Comparison of ENCODE assay signal across 11 cellular contexts in genomic region chr3:197023998-197024651, GRCh38. TPM values are rescaled to one million over a fixed set of nuclear protein-coding genes. Genes with fewer than 3 reads are reported as not detected.
DNase-seq lines count a peak whose midpoint lies in the region; ATAC-seq and TF ChIP-seq lines count a peak whose summit lies in the region.
"Had no signal": no experiment of that assay in that cellular context is flagged by ENCODE, and none has a peak within 500 bp of the region (broad histone marks: within the 10 kb centered on the region; RNA-seq: fewer than 3 reads in every experiment).

No MANE protein-coding gene starts in this region.

- ATAC-seq in GM19351 (IDR thresholded peaks at IDR 0.05; ENCODE audit: unreplicated experiment), result peak; percentile 8
- peak in 1 of 4 experiments; percentile 14 for ATAC-seq in T-cell (replicated peaks in 1 of 4)
- peak in 2 of 3 donors; percentile 30 to 42 for ATAC-seq in natural killer cell
- no peak for ATAC-seq in HG03108 (IDR thresholded peaks at IDR 0.05; ENCODE audit: unreplicated experiment)
- no peak for ATAC-seq in GM18498 (IDR thresholded peaks at IDR 0.05; ENCODE audit: unreplicated experiment)
- ATAC-seq: gastroesophageal sphincter had no signal

- TF ChIP-seq CTCF in natural killer cell (IDR thresholded peaks at IDR 0.05), result no peak

- no peak overlapping the region for H3K27ac Mint-ChIP-seq in T-cell
- H3K27ac Mint-ChIP-seq in natural killer cell, result peak overlapping the region in 1 of 2 donors; percentile 81

- H3K4me3 Mint-ChIP-seq in T-cell (peak overlapping the region in 2 of 3 donors; percentile 26 to 37), natural killer cell (peak overlapping the region; percentile 90)

- H3K36me3 Mint-ChIP-seq in T-cell (no peaks in the 10 kb centered on the region), natural killer cell (no peaks in the 10 kb centered on the region)

- H3K4me1 Mint-ChIP-seq in T-cell (peaks cover 8 to 18% (median 15%) of the 10 kb centered on the region in 3 donors), natural killer cell (peaks cover 14 to 29% of the 10 kb centered on the region in 2 donors)

- H3K9me3 Mint-ChIP-seq in T-cell (no peaks in the 10 kb centered on the region), natural killer cell (no peaks in the 10 kb centered on the region)

- POLR2A ChIA-PET in T-cell (lab: Charles Lee), result no interaction called here

- H3K27me3 Mint-ChIP-seq in T-cell, result peaks cover 4 to 6% of the 10 kb centered on the region in 2 donors
- H3K27me3 Mint-ChIP-seq in natural killer cell (ENCODE audit: low read depth in 2 of 2), result peaks cover 0 to 4% of the 10 kb centered on the region in 2 donors

- CTCF ChIA-PET in T-cell (lab: Charles Lee), result no interaction called here

- DNase-seq in NCI-H2029 (lab: John Stamatoyannopoulos, UW), result peak; percentile 32
- DNase-seq in NCI-H2029 treated with DMSO at 0.1 percent for 48 hours (lab: John Stamatoyannopoulos, UW), result no peak
- DNase-seq in T-cell, result no peak
- DNase-seq in natural killer cell, result no peak
- no peak for DNase-seq in A172 (ENCODE audit: low spot score)
- DNase-seq: EL, PC-9 had no signal

- intact Hi-C loops in natural killer cell (cut with micrococcal nuclease), result no loop called here

RNA-seq across cellular contexts. Expression of gene MELTF, which starts 5.5 kb away (rescaled TPM):
- total RNA-seq in T-cell, result 1 to 10 TPM; 1.2 to 2.6 (median 1.6) TPM
- total RNA-seq in natural killer cell, result 1 to 10 TPM; 2.4 to 4.3 (median 4.0) TPM
- 57.4 and 67.1 TPM in 2 replicates for total RNA-seq in A172 (2014; rRNA removed; shearing (Covaris generic))

RNA-seq across cellular contexts. Expression of gene PIGZ, which starts 55.5 kb away (rescaled TPM):
- total RNA-seq in T-cell (1 to 10 TPM in 3 of 5 donors, under 1 TPM in 2; 0.28 to 1.3 (median 1.1) TPM), natural killer cell (1 to 10 TPM; 2.2 to 2.3 (median 2.2) TPM)
- 0.59 and 3.2 TPM in 2 replicates for total RNA-seq in A172 (2014; rRNA removed; shearing (Covaris generic))

Comparison
In these comparisons a context has a peak if more than half of its experiments do, and no peak if none do; other contexts are left out.
1. ATAC-seq: peak in GM19351 (single experiment) and natural killer cell (2 of 3); none in HG03108 (single experiment) and GM18498 (single experiment).
2. RNA of gene MELTF, which starts 5.5 kb away (total RNA-seq): 57.4 to 67.1 TPM in A172; 2.4 to 4.3 TPM in natural killer cell and 1.2 to 2.6 TPM in T-cell; every median in the first group is over 10 times any median in the second.